Comparison of ENCODE assay signal across 10 cellular contexts in the genomic region with DNA sequence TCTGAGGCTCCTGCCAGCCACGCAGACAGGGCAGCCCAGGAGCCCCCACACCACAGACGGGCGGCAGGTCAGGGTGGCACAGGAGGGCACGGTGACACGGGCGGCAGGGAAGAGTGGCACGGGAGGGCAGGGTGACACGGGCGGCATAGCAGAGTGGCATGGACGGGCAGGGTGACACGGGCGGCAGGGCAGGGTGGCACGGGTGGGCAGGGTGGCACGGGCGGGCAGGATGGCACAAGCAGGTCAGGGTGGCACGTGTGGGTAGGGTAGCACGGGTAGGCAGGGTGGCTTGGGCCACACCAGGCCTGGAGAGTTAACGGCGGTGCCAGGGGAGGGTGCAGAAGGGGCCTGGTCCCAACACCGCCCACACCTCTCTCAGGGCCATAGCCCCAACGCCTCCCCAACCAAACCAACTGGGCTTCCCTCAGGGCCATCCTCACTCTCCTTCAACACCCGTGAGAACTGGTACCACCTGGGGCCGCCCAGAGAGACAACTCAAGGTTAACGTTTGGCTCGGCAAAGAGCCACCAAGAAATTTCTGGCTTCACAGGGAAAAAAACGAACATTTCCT. TPM values are rescaled to one million over a fixed set of nuclear protein-coding genes. Genes with fewer than 3 reads are reported as not detected.
DNase-seq lines count a peak whose midpoint lies in the region; ATAC-seq, FAIRE-seq and TF ChIP-seq lines count a peak whose summit lies in the region.
"Had no signal": no experiment of that assay in that cellular context is flagged by ENCODE, and none has a peak within 500 bp of the region (broad histone marks: within the 10 kb centered on the region; RNA-seq: fewer than 3 reads in every experiment).

No MANE protein-coding gene starts in this region.

- no peak overlapping the region for H3K9ac ChIP-seq in kidney (ENCODE audit: low read length in 2 of 2)

- DNase-seq in activated CD4-positive, alpha-beta T cell treated with anti-CD3 and anti-CD28 coated beads, Interleukin-2, amount 10 ng/mL, durations not matched to agents 24 days and 14 days: no peak
- DNase-seq in activated CD4-positive, alpha-beta T cell treated with anti-CD3 and anti-CD28 coated beads for 4 hours: no peak
- DNase-seq in activated T-helper 2 cell treated with anti-CD3 and anti-CD28 coated beads, Interferon-gamma antibody, Interleukin-2, Interleukin-4, amounts not matched to agents 10 μg/mL and 5 μg/mL and 100 μg/mL, durations not matched to agents 14 hours and 24 hours and 36 hours (ENCODE audit: low spot score): no peak
- DNase-seq in kidney: peak; percentile 72
- DNase-seq in testis: peak; percentile 17
- no peak for DNase-seq in A172 (ENCODE audit: low spot score)
- no peak for DNase-seq in activated CD4-positive, CD25-positive, alpha-beta regulatory T cell (lab: John Stamatoyannopoulos, UW)
- DNase-seq: NCI-H1930 had no signal

- peak overlapping the region; percentile 70 for H3K27ac Mint-ChIP-seq in activated CD4-positive, alpha-beta T cell treated with anti-CD3 and anti-CD28 coated beads, Interleukin-2, amount 10 ng/mL, durations not matched to agents 24 days and 14 days
- peak overlapping the region; percentile 28 for H3K27ac Mint-ChIP-seq in activated T-helper 2 cell treated with anti-CD3 and anti-CD28 coated beads, Interferon-gamma antibody, Interleukin-2, Interleukin-4, amounts not matched to agents 10 μg/mL and 5 μg/mL and 100 μg/mL, durations not matched to agents 14 hours and 24 hours and 36 hours

- intact Hi-C loops in activated CD4-positive, alpha-beta T cell treated with anti-CD3 and anti-CD28 coated beads, Interleukin-2, amount 10 ng/mL, durations not matched to agents 24 days and 14 days (cut with micrococcal nuclease): loop anchor here (5.0 kb wide), 3 partner anchors 113 to 908 kb away; partner anchors contain the start of genes FAM53A and ZNF141
- intact Hi-C loops in activated T-helper 2 cell treated with anti-CD3 and anti-CD28 coated beads, Interferon-gamma antibody, Interleukin-2, Interleukin-4, amounts not matched to agents 10 μg/mL and 5 μg/mL and 100 μg/mL, durations not matched to agents 14 hours and 24 hours and 36 hours (cut with micrococcal nuclease): loop anchor here (5.0 kb wide), 2 partner anchors 42 to 437 kb away; partner anchors contain the start of genes FAM53A and MAEA
- intact Hi-C loops in kidney (cut with DNase I): no loop called here
- intact Hi-C loops in testis (cut with DNase I; ENCODE audit: low total_unique reads): no loop called here

- ATAC-seq in GM18511 (IDR thresholded peaks at IDR 0.05; ENCODE audit: unreplicated experiment): no peak

- no peaks in the 10 kb centered on the region for H3K27me3 Mint-ChIP-seq in activated CD4-positive, alpha-beta T cell treated with anti-CD3 and anti-CD28 coated beads, Interleukin-2, amount 10 ng/mL, durations not matched to agents 24 days and 14 days
- H3K27me3 Mint-ChIP-seq in activated T-helper 2 cell treated with anti-CD3 and anti-CD28 coated beads, Interferon-gamma antibody, Interleukin-2, Interleukin-4, amounts not matched to agents 10 μg/mL and 5 μg/mL and 100 μg/mL, durations not matched to agents 14 hours and 24 hours and 36 hours (ENCODE audit: low read depth): no peaks in the 10 kb centered on the region

- 65 to 71% methylated on average over 13 to 26 of the region's 26 CpGs for WGBS in testis, 2 donors

- peaks cover 33% of the 10 kb centered on the region for H3K4me1 Mint-ChIP-seq in activated CD4-positive, alpha-beta T cell treated with anti-CD3 and anti-CD28 coated beads, Interleukin-2, amount 10 ng/mL, durations not matched to agents 24 days and 14 days
- H3K4me1 Mint-ChIP-seq in activated T-helper 2 cell treated with anti-CD3 and anti-CD28 coated beads, Interferon-gamma antibody, Interleukin-2, Interleukin-4, amounts not matched to agents 10 μg/mL and 5 μg/mL and 100 μg/mL, durations not matched to agents 14 hours and 24 hours and 36 hours (ENCODE audit: low read depth): peaks cover 21% of the 10 kb centered on the region

- peaks cover 5 to 6% of the 10 kb centered on the region in 2 donors for H3K36me3 ChIP-seq in kidney (ENCODE audit: control insufficient read depth in 1 of 2, insufficient read depth in 2 of 2, low read length in 2 of 2)
- no peaks in the 10 kb centered on the region for H3K36me3 ChIP-seq in testis (ENCODE audit: low read depth, missing control alignments)

- H3K4me1 ChIP-seq in kidney (ENCODE audit: control insufficient read depth in 1 of 2, insufficient read depth in 1 of 2, low read depth in 1 of 2, low read length in 2 of 2) (peaks cover 26 to 61% of the 10 kb centered on the region in 2 donors), testis (peaks cover 42% of the 10 kb centered on the region)

- H3K27me3 ChIP-seq in testis: no peaks in the 10 kb centered on the region

- H3K9me3 ChIP-seq in kidney (ENCODE audit: control insufficient read depth in 1 of 2, low read length in 2 of 2) (no peaks in the 10 kb centered on the region), testis (no peaks in the 10 kb centered on the region)

- H3K4me3 ChIP-seq in kidney (ENCODE audit: low read length in 2 of 2) (peak overlapping the region in 1 of 2 donors; percentile 18), testis (no peak overlapping the region)

- peak overlapping the region; percentile 96 for H3K4me3 Mint-ChIP-seq in activated CD4-positive, alpha-beta T cell treated with anti-CD3 and anti-CD28 coated beads, Interleukin-2, amount 10 ng/mL, durations not matched to agents 24 days and 14 days
- H3K4me3 Mint-ChIP-seq in activated T-helper 2 cell treated with anti-CD3 and anti-CD28 coated beads, Interferon-gamma antibody, Interleukin-2, Interleukin-4, amounts not matched to agents 10 μg/mL and 5 μg/mL and 100 μg/mL, durations not matched to agents 14 hours and 24 hours and 36 hours (ENCODE audit: low read depth): peak overlapping the region; percentile 37

- no peak for TF ChIP-seq POLR2A in testis (IDR thresholded peaks at IDR 0.05)

- no peak overlapping the region for H3K27ac ChIP-seq in kidney (ENCODE audit: low read depth in 2 of 2, low read length in 2 of 2)
- H3K27ac ChIP-seq in testis: no peak overlapping the region

- peaks cover 26% of the 10 kb centered on the region for H3K36me3 Mint-ChIP-seq in activated CD4-positive, alpha-beta T cell treated with anti-CD3 and anti-CD28 coated beads, Interleukin-2, amount 10 ng/mL, durations not matched to agents 24 days and 14 days (ENCODE audit: low read depth)
- H3K36me3 Mint-ChIP-seq in activated T-helper 2 cell treated with anti-CD3 and anti-CD28 coated beads, Interferon-gamma antibody, Interleukin-2, Interleukin-4, amounts not matched to agents 10 μg/mL and 5 μg/mL and 100 μg/mL, durations not matched to agents 14 hours and 24 hours and 36 hours (ENCODE audit: low read depth): peaks cover 34% of the 10 kb centered on the region

- no peak for FAIRE-seq in kidney (lab: Jason Lieb, UNC)
- FAIRE-seq: TTC549 had no signal

- TF ChIP-seq CTCF in kidney (IDR thresholded peaks at IDR 0.05; ENCODE audit: borderline replicate concordance, extremely low read depth, insufficient read depth): no peak
- TF ChIP-seq CTCF in testis (IDR thresholded peaks at IDR 0.05): no peak

- H3K9me3 Mint-ChIP-seq in activated CD4-positive, alpha-beta T cell treated with anti-CD3 and anti-CD28 coated beads, Interleukin-2, amount 10 ng/mL, durations not matched to agents 24 days and 14 days: no peaks in the 10 kb centered on the region
- H3K9me3 Mint-ChIP-seq in activated T-helper 2 cell treated with anti-CD3 and anti-CD28 coated beads, Interferon-gamma antibody, Interleukin-2, Interleukin-4, amounts not matched to agents 10 μg/mL and 5 μg/mL and 100 μg/mL, durations not matched to agents 14 hours and 24 hours and 36 hours: peaks cover 3% of the 10 kb centered on the region

RNA-seq across cellular contexts. Expression of gene CTBP1, which starts 3.4 kb away (rescaled TPM):
- 190 and 200 TPM in 2 replicates for total RNA-seq in activated CD4-positive, alpha-beta T cell treated with anti-CD3 and anti-CD28 coated beads, Interleukin-2, amount 10 ng/mL, durations not matched to agents 24 days and 14 days
- 194 and 195 TPM in 2 replicates for total RNA-seq in activated T-helper 2 cell treated with anti-CD3 and anti-CD28 coated beads, Interferon-gamma antibody, Interleukin-2, Interleukin-4, amounts not matched to agents 10 μg/mL and 5 μg/mL and 100 μg/mL, durations not matched to agents 14 hours and 24 hours and 36 hours
- total RNA-seq in kidney (170 TPM), testis (100 to 1,000 TPM; 240 to 245 TPM)
- polyA plus RNA-seq in kidney (ENCODE audit: insufficient read depth, low read depth, low replicate concordance) (96.1 TPM), testis (ENCODE audit: insufficient read depth, low read depth, low replicate concordance) (72.6 TPM)
- total RNA-seq in A172 (2014; rRNA removed; shearing (Covaris generic)): 166 and 240 TPM in 2 replicates

RNA-seq across cellular contexts. Expression of gene MAEA, which starts 44.1 kb away (rescaled TPM):
- total RNA-seq in activated CD4-positive, alpha-beta T cell treated with anti-CD3 and anti-CD28 coated beads, Interleukin-2, amount 10 ng/mL, durations not matched to agents 24 days and 14 days: 61.3 and 62.6 TPM in 2 replicates
- 59.2 and 62.8 TPM in 2 replicates for total RNA-seq in activated T-helper 2 cell treated with anti-CD3 and anti-CD28 coated beads, Interferon-gamma antibody, Interleukin-2, Interleukin-4, amounts not matched to agents 10 μg/mL and 5 μg/mL and 100 μg/mL, durations not matched to agents 14 hours and 24 hours and 36 hours
- total RNA-seq in kidney (75.2 TPM), testis (100 to 1,000 TPM in 1 of 2 donors, 10 to 100 TPM in 1; 94.2 to 129 TPM)
- polyA plus RNA-seq in kidney (ENCODE audit: insufficient read depth, low read depth, low replicate concordance) (65.0 TPM), testis (ENCODE audit: insufficient read depth, low read depth, low replicate concordance) (71.2 TPM)
- 80.9 and 100 TPM in 2 replicates for total RNA-seq in A172 (2014; rRNA removed; shearing (Covaris generic))

Comparison
In these comparisons a context has a peak if more than half of its experiments do, and no peak if none do; other contexts are left out.
1. DNase-seq: peak in kidney (single experiment) and testis (single experiment); none in activated CD4-positive, alpha-beta T cell treated with anti-CD3 and anti-CD28 coated beads, Interleukin-2, amount 10 ng/mL, durations not matched to agents 24 days and 14 days (single experiment), activated CD4-positive, alpha-beta T cell treated with anti-CD3 and anti-CD28 coated beads for 4 hours (0 of 2), activated T-helper 2 cell treated with anti-CD3 and anti-CD28 coated beads, Interferon-gamma antibody, Interleukin-2, Interleukin-4, amounts not matched to agents 10 μg/mL and 5 μg/mL and 100 μg/mL, durations not matched to agents 14 hours and 24 hours and 36 hours (single experiment), A172 (single experiment) and activated CD4-positive, CD25-positive, alpha-beta regulatory T cell (0 of 4).
2. intact Hi-C loops: an anchor here in activated CD4-positive, alpha-beta T cell treated with anti-CD3 and anti-CD28 coated beads, Interleukin-2, amount 10 ng/mL, durations not matched to agents 24 days and 14 days (5.0 kb wide) and activated T-helper 2 cell treated with anti-CD3 and anti-CD28 coated beads, Interferon-gamma antibody, Interleukin-2, Interleukin-4, amounts not matched to agents 10 μg/mL and 5 μg/mL and 100 μg/mL, durations not matched to agents 14 hours and 24 hours and 36 hours (5.0 kb wide); none called in kidney and testis.